In the genomic region with DNA sequence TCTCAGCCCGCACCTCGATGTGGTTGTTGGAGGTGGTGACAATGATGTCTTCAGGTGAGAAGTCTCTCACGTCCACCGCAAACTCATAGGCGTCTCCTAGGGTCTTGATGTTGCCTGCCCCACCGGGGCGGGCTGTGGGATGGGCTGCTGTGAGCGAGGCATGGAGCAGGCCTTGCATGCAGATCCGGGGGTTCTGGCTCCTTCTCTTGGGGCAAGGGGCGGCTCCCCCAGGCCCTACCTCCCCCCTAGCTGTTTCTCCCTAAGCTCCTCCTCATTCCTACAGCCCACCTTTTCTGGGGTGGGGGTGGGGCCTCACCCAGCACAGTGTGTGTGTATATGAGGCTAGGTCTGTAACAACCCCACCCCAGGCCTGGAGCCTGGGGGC, we compare ENCODE assay signal across 2 cellular contexts.
TF ChIP-seq lines count a peak whose summit lies in the region.

No MANE protein-coding gene starts in this region.

TF ChIP-seq in IMR-90, 13 proteins besides CTCF, POLR2A, EP300 and RAD21:
- TF ChIP-seq MXI1 (IDR thresholded peaks at IDR 0.05; ENCODE audit: borderline replicate concordance, low read depth, low read length) (no peak), MAZ (IDR thresholded peaks at IDR 0.05; ENCODE audit: borderline replicate concordance, low read depth, low read length) (no peak), NFE2L2 (IDR thresholded peaks at IDR 0.05; ENCODE audit: low read depth, low read length) (no peak), RCOR1 (IDR thresholded peaks at IDR 0.05; ENCODE audit: insufficient replicate concordance, low read length) (no peak), RFX5 (IDR thresholded peaks at IDR 0.05; ENCODE audit: low read depth, low read length) (no peak), CHD1 (IDR thresholded peaks at IDR 0.05; ENCODE audit: low read depth, low read length) (no peak), MAFK (IDR thresholded peaks at IDR 0.05; ENCODE audit: low read depth, low read length) (no peak), CEBPB (IDR thresholded peaks at IDR 0.05; ENCODE audit: low read depth, low read length) (no peak), SMC3 (IDR thresholded peaks at IDR 0.05; ENCODE audit: low read depth, low read length) (no peak), BHLHE40 (IDR thresholded peaks at IDR 0.05; ENCODE audit: low read depth, low read length) (no peak), FOS (IDR thresholded peaks at IDR 0.05; ENCODE audit: low read depth, low read length) (no peak)
- TF ChIP-seq, protein P1, sequence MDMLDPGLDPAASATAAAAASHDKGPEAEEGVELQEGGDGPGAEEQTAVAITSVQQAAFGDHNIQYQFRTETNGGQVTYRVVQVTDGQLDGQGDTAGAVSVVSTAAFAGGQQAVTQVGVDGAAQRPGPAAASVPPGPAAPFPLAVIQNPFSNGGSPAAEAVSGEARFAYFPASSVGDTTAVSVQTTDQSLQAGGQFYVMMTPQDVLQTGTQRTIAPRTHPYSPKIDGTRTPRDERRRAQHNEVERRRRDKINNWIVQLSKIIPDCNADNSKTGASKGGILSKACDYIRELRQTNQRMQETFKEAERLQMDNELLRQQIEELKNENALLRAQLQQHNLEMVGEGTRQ (IDR thresholded peaks at IDR 0.05; ENCODE audit: low read depth, low read length), result no peak
- TF ChIP-seq, protein P2, sequence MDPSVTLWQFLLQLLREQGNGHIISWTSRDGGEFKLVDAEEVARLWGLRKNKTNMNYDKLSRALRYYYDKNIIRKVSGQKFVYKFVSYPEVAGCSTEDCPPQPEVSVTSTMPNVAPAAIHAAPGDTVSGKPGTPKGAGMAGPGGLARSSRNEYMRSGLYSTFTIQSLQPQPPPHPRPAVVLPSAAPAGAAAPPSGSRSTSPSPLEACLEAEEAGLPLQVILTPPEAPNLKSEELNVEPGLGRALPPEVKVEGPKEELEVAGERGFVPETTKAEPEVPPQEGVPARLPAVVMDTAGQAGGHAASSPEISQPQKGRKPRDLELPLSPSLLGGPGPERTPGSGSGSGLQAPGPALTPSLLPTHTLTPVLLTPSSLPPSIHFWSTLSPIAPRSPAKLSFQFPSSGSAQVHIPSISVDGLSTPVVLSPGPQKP (IDR thresholded peaks at IDR 0.05; ENCODE audit: borderline replicate concordance, low read depth, low read length), result no peak

TF ChIP-seq in H1, 55 proteins besides CTCF, POLR2A, EP300 and RAD21:
- TF ChIP-seq CBX8 (IDR thresholded peaks at IDR 0.05; ENCODE audit: borderline replicate concordance, low read depth, low read length), result no peak
- TF ChIP-seq SIX5 (IDR thresholded peaks at IDR 0.05; ENCODE audit: low read depth, low read length), result no peak
- TF ChIP-seq KDM4A (IDR thresholded peaks at IDR 0.05; ENCODE audit: low read depth, low read length, severe bottlenecking), result no peak
- no peak for TF ChIP-seq KDM5A (IDR thresholded peaks at IDR 0.05; ENCODE audit: low read length)
- TF ChIP-seq FOSL1 (IDR thresholded peaks at IDR 0.05; ENCODE audit: insufficient read depth, low read depth, low read length), result no peak
- TF ChIP-seq GABPA (IDR thresholded peaks at IDR 0.05; ENCODE audit: borderline replicate concordance, insufficient read depth, low read length), result no peak
- no peak for TF ChIP-seq CEBPB (IDR thresholded peaks at IDR 0.05; ENCODE audit: low read depth, low read length)
- TF ChIP-seq NANOG (IDR thresholded peaks at IDR 0.05; ENCODE audit: insufficient read depth, low read depth, low read length, poor library complexity, severe bottlenecking), result no peak
- no peak for TF ChIP-seq CHD1 (IDR thresholded peaks at IDR 0.05; ENCODE audit: low read depth, low read length)
- no peak for TF ChIP-seq SIN3A (conservative IDR thresholded peaks at IDR 0.05 in 1 of 2, IDR thresholded peaks at IDR 0.05 in 1 of 2; ENCODE audit: low read depth in 1 of 2, low read length in 2 of 2)
- no peak for TF ChIP-seq PHF8 (conservative IDR thresholded peaks at IDR 0.05; ENCODE audit: low read depth, low read length)
